4 cellular contexts compared by ENCODE assay signal in genomic region chr5:75079346-75079745, GRCh38. TPM values are rescaled to one million over a fixed set of nuclear protein-coding genes. Genes with fewer than 3 reads are reported as not detected.
A peak's percentile ranks its signal among the peaks of the same experiment; 100 is the strongest.
DNase-seq lines count a peak whose midpoint lies in the region; ATAC-seq, FAIRE-seq and TF ChIP-seq lines count a peak whose summit lies in the region.
"Not testable (repeated sequence)": the region's sequence is repeated elsewhere in the genome, so short reads cannot be mapped to it uniquely, and the experiment has no call there.
"Had no signal": no experiment of that assay in that cellular context is flagged by ENCODE, and none has a peak within 500 bp of the region (broad histone marks: within the 10 kb centered on the region; RNA-seq: fewer than 3 reads in every experiment).

No MANE protein-coding gene starts in this region.

- peak overlapping the region; percentile 38; the same call in 1 of the 2 replicates for H3K4me2 ChIP-seq in HepG2 (ENCODE audit: low read depth, low read length)
- not testable (repeated sequence) for H3K4me2 ChIP-seq in parathyroid adenoma (ENCODE audit: low read length)

- intact Hi-C loops in HepG2 (cut with micrococcal nuclease; ENCODE audit: unreplicated experiment), result not testable (repeated sequence)

- not testable (repeated sequence) for H3K4me3 ChIP-seq in HepG2 (replicated peaks in 1 of 3; ENCODE audit: insufficient read depth in 1 of 3, low read depth in 2 of 3, low read length in 3 of 3); parathyroid adenoma (ENCODE audit: low read depth, low read length)

- TF ChIP-seq EP300 in HepG2 (IDR thresholded peaks at IDR 0.05; ENCODE audit: low read depth in 2 of 2, low read length in 2 of 2); HepG2 (CRISPR knock-in tag; IDR thresholded peaks at IDR 0.05; ENCODE audit: borderline replicate concordance): not testable (repeated sequence)

- H3K27ac ChIP-seq in HepG2 (ENCODE audit: extremely low read length, insufficient read depth, low read length), result not testable (repeated sequence)
- H3K27ac ChIP-seq in parathyroid adenoma, result peak overlapping the region; percentile 92

- not testable (repeated sequence) for H4K20me1 ChIP-seq in HepG2 (ENCODE audit: insufficient read depth, low read length)

- TF ChIP-seq POLR2A in HepG2 (IDR thresholded peaks at IDR 0.05; ENCODE audit: insufficient read depth in 1 of 2, low read depth in 2 of 2, low read length in 2 of 2), result not testable (repeated sequence)

- in situ Hi-C loops in HepG2 (cut with HindIII; ENCODE audit: extremely low pct_ligation_motif_present, low pct_unique_long_range_greater_than_20kb), result not testable (repeated sequence)

- not testable (repeated sequence) for H3K9me3 ChIP-seq in HepG2 (ENCODE audit: low read length); parathyroid adenoma (ENCODE audit: control insufficient read depth, low read length)

- FAIRE-seq in HepG2 (lab: Jason Lieb, UNC), result peak; percentile 18

- ATAC-seq in HepG2, result peak; percentile 73

- TF ChIP-seq CTCF in HepG2 (CRISPR knock-in tag; IDR thresholded peaks at IDR 0.05); parathyroid adenoma (IDR thresholded peaks at IDR 0.05): not testable (repeated sequence)

- POLR2A ChIA-PET in HepG2 (lab: Yijun Ruan, JAX), result not testable (repeated sequence)

- peaks cover 13% of the 10 kb centered on the region; the same call in 1 of the 2 replicates for H3K4me1 ChIP-seq in HepG2 (ENCODE audit: insufficient read depth, low read length)
- H3K4me1 ChIP-seq in parathyroid adenoma, result peaks cover 42% of the 10 kb centered on the region

- not testable (repeated sequence) for H3K9ac ChIP-seq in HepG2 (ENCODE audit: insufficient read depth, low read depth, low read length); parathyroid adenoma

- H3K36me3 ChIP-seq in HepG2 (replicated peaks in 1 of 2; ENCODE audit: control insufficient read depth in 1 of 2, insufficient read depth in 2 of 2, low read length in 2 of 2); parathyroid adenoma (ENCODE audit: control insufficient read depth, insufficient read depth, low read length): not testable (repeated sequence)

- TF ChIP-seq RAD21 in HepG2 (CRISPR knock-in tag; IDR thresholded peaks at IDR 0.05), result not testable (repeated sequence)

- 3% methylated on average over 3 of the region's 3 CpGs for WGBS in HepG2 (ENCODE audit: low lambda C conversion rate)

- not testable (repeated sequence) for H3K79me2 ChIP-seq in HepG2 (ENCODE audit: insufficient read depth, low read length); parathyroid adenoma

- H2AFZ ChIP-seq in HepG2 (ENCODE audit: low read length), result not testable (repeated sequence)
- H2AFZ ChIP-seq in parathyroid adenoma, result peak overlapping the region; percentile 76

- CTCF ChIA-PET in HepG2 (lab: Yijun Ruan, JAX; ENCODE audit: low intra/inter-chr PET ratio, low total read pairs), result not testable (repeated sequence)

- not testable (repeated sequence) for H3K27me3 ChIP-seq in HepG2 (ENCODE audit: control insufficient read depth in 1 of 2, insufficient read depth in 2 of 2, low read length in 2 of 2); parathyroid adenoma (ENCODE audit: control insufficient read depth, insufficient read depth, low read length)

- BruUV-seq in HepG2 (replicated peaks; lab: Mats Ljungman, UMichigan), result not testable (repeated sequence)

- DNase-seq in HepG2 (ENCODE audit: low spot score), result peak; percentile 10

TF ChIP-seq in HepG2, 621 proteins besides CTCF, POLR2A, EP300 and RAD21:
- peak; percentile 29 for TF ChIP-seq HNF4A (CRISPR knock-in tag; IDR thresholded peaks at IDR 0.05)
- TF ChIP-seq, protein P1, sequence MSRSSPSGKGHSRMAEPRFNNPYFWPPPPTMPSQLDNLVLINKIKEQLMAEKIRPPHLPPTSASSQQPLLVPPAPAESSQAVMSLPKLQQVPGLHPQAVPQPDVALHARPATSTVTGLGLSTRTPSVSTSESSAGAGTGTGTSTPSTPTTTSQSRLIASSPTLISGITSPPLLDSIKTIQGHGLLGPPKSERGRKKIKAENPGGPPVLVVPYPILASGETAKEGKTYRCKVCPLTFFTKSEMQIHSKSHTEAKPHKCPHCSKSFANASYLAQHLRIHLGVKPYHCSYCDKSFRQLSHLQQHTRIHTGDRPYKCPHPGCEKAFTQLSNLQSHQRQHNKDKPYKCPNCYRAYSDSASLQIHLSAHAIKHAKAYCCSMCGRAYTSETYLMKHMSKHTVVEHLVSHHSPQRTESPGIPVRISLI (CRISPR knock-in tag; IDR thresholded peaks at IDR 0.05; ENCODE audit: borderline replicate concordance), result peak; percentile 76; the same call in 1 of the 2 replicates
- peak; percentile 59; the same call in 1 of the 2 replicates for TF ChIP-seq ZNF292 (CRISPR knock-in tag; IDR thresholded peaks at IDR 0.05; ENCODE audit: borderline replicate concordance, low read depth)
- TF ChIP-seq PAXIP1 (CRISPR knock-in tag; conservative IDR thresholded peaks at IDR 0.05), result 0 out of 2 replicates have a peak, but pooled peaks have one; percentile 28
- peak; percentile 61; the same call in 1 of the 2 replicates for TF ChIP-seq ZNF441 (CRISPR knock-in tag; IDR thresholded peaks at IDR 0.05; ENCODE audit: borderline replicate concordance)

RNA-seq across cellular contexts. Expression of gene GCNT4, which starts 27.0 kb away (rescaled TPM):
- total RNA-seq in HepG2 (2016; rRNA removed; fragmentation: Illumina TruSeq; extraction: Trizol), result 0.22 and 0.27 TPM in 2 replicates
- total RNA-seq in HepG2 (2016; cell fraction: cytosol; rRNA removed; fragmentation: Illumina TruSeq; extraction: Trizol; ENCODE audit: low read depth), result 0.10 TPM in 1 of 2 replicates, not detected in the other
- 0.18 and 0.26 TPM in 2 replicates for total RNA-seq in HepG2 (2016; cell fraction: insoluble cytoplasmic fraction; rRNA removed; fragmentation: Illumina TruSeq; extraction: Trizol)
- total RNA-seq in HepG2 (2016; cell fraction: membrane; rRNA removed; fragmentation: Illumina TruSeq; extraction: Trizol), result 0.17 and 0.25 TPM in 2 replicates
- total RNA-seq in HepG2 (2016; cell fraction: nucleus; rRNA removed; fragmentation: Illumina TruSeq; extraction: Trizol), result 0.19 and 0.50 TPM in 2 replicates
- polyA plus RNA-seq in HepG2 (2011; rRNA removed), result 0.26 and 0.38 TPM in 2 replicates
- 0.11 and 0.26 TPM in 2 replicates for polyA plus RNA-seq in HepG2 (2011; cell fraction: cytosol; rRNA removed)
- polyA plus RNA-seq in HepG2 (2011; cell fraction: nucleus; rRNA removed), result 0.16 and 0.28 TPM in 2 replicates
- 0.17 and 0.43 TPM in 2 replicates for polyA plus RNA-seq in HepG2 (2012)
- 0.01 and 0.02 TPM in 2 replicates for polyA plus RNA-seq in HepG2 (2016; cell fraction: cytosol; fragmentation: Illumina TruSeq; extraction: Trizol; ENCODE audit: low read depth)
- polyA plus RNA-seq in HepG2 (2016; cell fraction: insoluble cytoplasmic fraction; fragmentation: Illumina TruSeq; extraction: Trizol; ENCODE audit: low read depth), result 0.12 and 0.17 TPM in 2 replicates
- 0.05 and 0.13 TPM in 2 replicates for polyA plus RNA-seq in HepG2 (2016; cell fraction: membrane; fragmentation: Illumina TruSeq; extraction: Trizol; ENCODE audit: low read depth)
- 0.21 and 0.28 TPM in 2 replicates for polyA plus RNA-seq in HepG2 (2016; cell fraction: nucleus; fragmentation: Illumina TruSeq; extraction: Trizol; ENCODE audit: insufficient read depth, low read depth)
- polyA minus RNA-seq in HepG2 (2011; rRNA and poly(A)+ RNA removed; ENCODE audit: low replicate concordance), result 0.02 and 0.26 TPM in 2 replicates
- 0.59 and 0.62 TPM in 2 replicates for polyA minus RNA-seq in HepG2 (2011; cell fraction: cytosol; rRNA and poly(A)+ RNA removed)
- polyA minus RNA-seq in HepG2 (2011; cell fraction: nucleus; rRNA and poly(A)+ RNA removed), result 0.90 and 0.99 TPM in 2 replicates
- total RNA-seq: B cell had no signal
- polyA plus RNA-seq: CD14-positive monocyte had no signal
